ENCODE assay signal across 15 cellular contexts in genomic region chr11:45860348-45860747, GRCh38. TPM values are rescaled to one million over a fixed set of nuclear protein-coding genes. Genes with fewer than 3 reads are reported as not detected.
DNase-seq lines count a peak whose midpoint lies in the region; ATAC-seq and TF ChIP-seq lines count a peak whose summit lies in the region.
"Had no signal": no experiment of that assay in that cellular context is flagged by ENCODE, and none has a peak within 500 bp of the region (broad histone marks: within the 10 kb centered on the region; RNA-seq: fewer than 3 reads in every experiment).

No MANE protein-coding gene starts in this region.

- H3K4me3 ChIP-seq in Peyer's patch: no peak overlapping the region
- H3K4me3 ChIP-seq in stomach: no peak overlapping the region

- no peaks in the 10 kb centered on the region for H3K27me3 Mint-ChIP-seq in mesothelial cell of epicardium (ENCODE audit: low read depth)
- H3K27me3 Mint-ChIP-seq: activated CD4-positive, alpha-beta T cell treated with anti-CD3 and anti-CD28 coated beads, Interleukin-2, amount 10 ng/mL, durations not matched to agents 7 days and 5 days had no signal

- no peak for TF ChIP-seq EP300 in stomach (IDR thresholded peaks at IDR 0.05)

- intact Hi-C loops in stomach (cut with DNase I; ENCODE audit: low total_unique reads): no loop called here

- H3K27me3 ChIP-seq in Peyer's patch (no peaks in the 10 kb centered on the region), stomach (no peaks in the 10 kb centered on the region)

- no peaks in the 10 kb centered on the region for H3K9me3 ChIP-seq in Peyer's patch
- no peaks in the 10 kb centered on the region for H3K9me3 ChIP-seq in stomach

- H3K36me3 ChIP-seq in Peyer's patch (peaks cover 0 to 65% (median 0%) of the 10 kb centered on the region in 3 donors), stomach (peaks cover 55 to 90% (median 84%) of the 10 kb centered on the region in 4 donors)

- no peaks in the 10 kb centered on the region for H3K9me3 Mint-ChIP-seq in mesothelial cell of epicardium
- H3K9me3 Mint-ChIP-seq: activated CD4-positive, alpha-beta T cell treated with anti-CD3 and anti-CD28 coated beads, Interleukin-2, amount 10 ng/mL, durations not matched to agents 7 days and 5 days; activated T-cell treated with anti-CD3 and anti-CD28 coated beads, Interleukin-2, amount 50 U/mL, for 4 hours; nephron progenitor cell had no signal

- 77 to 92% (median 89%) methylated on average over 5 of the region's 5 CpGs for WGBS in stomach, 5 donors

- TF ChIP-seq POLR2A in Peyer's patch (IDR thresholded peaks at IDR 0.05) (no peak), stomach (IDR thresholded peaks at IDR 0.05) (no peak)

- peaks cover 13% of the 10 kb centered on the region for H3K36me3 Mint-ChIP-seq in mesothelial cell of epicardium

- no peak overlapping the region for H3K4me3 Mint-ChIP-seq in mesothelial cell of epicardium
- H3K4me3 Mint-ChIP-seq: activated CD4-positive, alpha-beta T cell treated with anti-CD3 and anti-CD28 coated beads, Interleukin-2, amount 10 ng/mL, durations not matched to agents 7 days and 5 days; activated T-cell treated with anti-CD3 and anti-CD28 coated beads, Interleukin-2, amount 50 U/mL, for 4 hours; nephron progenitor cell had no signal

- ATAC-seq in GM21447 (IDR thresholded peaks at IDR 0.05; ENCODE audit: unreplicated experiment): no peak
- ATAC-seq: activated T-cell treated with anti-CD3 and anti-CD28 coated beads, Interleukin-2, amount 50 U/mL, for 4 hours had no signal

- DNase-seq in Peyer's patch: no peak
- no peak for DNase-seq in caudate nucleus (lab: John Stamatoyannopoulos, UW)
- DNase-seq in mesothelial cell of epicardium (ENCODE audit: low spot score in 2 of 2, unreplicated experiment in 2 of 2): no peak
- DNase-seq in stomach: no peak
- no peak for DNase-seq in effector CD4-positive, alpha-beta T cell
- DNase-seq in NCI-H2196 (lab: John Stamatoyannopoulos, UW; ENCODE audit: unreplicated experiment): no peak
- no peak for DNase-seq in Ammon's horn (ENCODE audit: low spot score)
- DNase-seq: activated CD4-positive, alpha-beta T cell treated with anti-CD3 and anti-CD28 coated beads, Interleukin-2, amount 10 ng/mL, durations not matched to agents 7 days and 5 days; activated T-cell treated with anti-CD3 and anti-CD28 coated beads, Interleukin-2, amount 50 U/mL, for 4 hours; NCI-H1930; RPMI8226; T-helper 9 cell had no signal

- H3K4me1 ChIP-seq in Peyer's patch (peaks cover 0 to 46% (median 6%) of the 10 kb centered on the region in 4 donors), stomach (peaks cover 39 to 60% (median 50%) of the 10 kb centered on the region in 4 donors)

- TF ChIP-seq CTCF in Peyer's patch (IDR thresholded peaks at IDR 0.05) (no peak), mesothelial cell of epicardium (IDR thresholded peaks at IDR 0.05; ENCODE audit: unreplicated experiment) (no peak), stomach (IDR thresholded peaks at IDR 0.05) (no peak)

- peak overlapping the region; percentile 73 for H3K27ac Mint-ChIP-seq in mesothelial cell of epicardium
- H3K27ac Mint-ChIP-seq: activated CD4-positive, alpha-beta T cell treated with anti-CD3 and anti-CD28 coated beads, Interleukin-2, amount 10 ng/mL, durations not matched to agents 7 days and 5 days had no signal

- H3K27ac ChIP-seq in Peyer's patch (peak overlapping the region in 3 of 4 donors; percentile 47 to 80 (median 76)), caudate nucleus (ENCODE audit: low read depth, low read length) (peak overlapping the region; percentile 68), stomach (peak overlapping the region in 4 of 5 donors; percentile 73 to 95 (median 78))
- H3K27ac ChIP-seq: C4-2B had no signal

- peaks cover 4% of the 10 kb centered on the region for H3K4me1 Mint-ChIP-seq in mesothelial cell of epicardium
- H3K4me1 Mint-ChIP-seq: activated CD4-positive, alpha-beta T cell treated with anti-CD3 and anti-CD28 coated beads, Interleukin-2, amount 10 ng/mL, durations not matched to agents 7 days and 5 days had no signal

RNA-seq across cellular contexts. Expression of gene CRY2, which starts 13.1 kb away (rescaled TPM):
- total RNA-seq in Peyer's patch: 10 to 100 TPM; 37.7 to 67.6 (median 66.0) TPM
- 33.8 to 35.9 TPM (median 34.3 TPM) in 3 replicates for total RNA-seq in mesothelial cell of epicardium
- total RNA-seq in stomach: 10 to 100 TPM; 20.4 to 45.9 (median 38.4) TPM
- 10 to 100 TPM in 1 of 3 donors, 1 to 10 TPM in 2; 8.2 to 13.3 (median 9.8) TPM for polyA plus RNA-seq in stomach

RNA-seq across cellular contexts. Expression of gene MAPK8IP1, which starts 25.1 kb away (rescaled TPM):
- total RNA-seq in Peyer's patch (10 to 100 TPM in 1 of 4 donors, 1 to 10 TPM in 3; 1.1 to 17.3 (median 3.3) TPM), mesothelial cell of epicardium (11.5 to 13.8 TPM (median 12.7 TPM) in 3 replicates), stomach (1 to 10 TPM in 4 of 5 donors, not detected in 1; 2.9 to 8.0 (median 6.2) TPM)
- 1 to 10 TPM; 4.9 to 8.3 (median 7.6) TPM for polyA plus RNA-seq in stomach

RNA-seq across cellular contexts. Expression of gene FREY1, which starts 46.7 kb away (rescaled TPM):
- total RNA-seq in Peyer's patch (1 to 10 TPM in 1 of 4 donors, not detected in 3; 4.9 TPM), mesothelial cell of epicardium (2.3 to 3.9 TPM (median 3.4 TPM) in 3 replicates), stomach (1 to 10 TPM in 2 of 5 donors, not detected in 3; 6.7 to 9.9 TPM)
- under 1 TPM in 2 of 3 donors, not detected in 1; 0.33 to 0.50 TPM for polyA plus RNA-seq in stomach

RNA-seq across cellular contexts. Expression of gene SLC35C1, which starts 55.4 kb away (rescaled TPM):
- total RNA-seq in Peyer's patch (10 to 100 TPM; 24.8 to 68.8 (median 62.0) TPM), mesothelial cell of epicardium (13.2 to 14.6 TPM (median 14.5 TPM) in 3 replicates), stomach (10 to 100 TPM in 2 of 5 donors, 1 to 10 TPM in 3; 7.6 to 21.4 (median 9.9) TPM)
- 10 to 100 TPM in 1 of 3 donors, 1 to 10 TPM in 2; 8.4 to 12.7 (median 9.0) TPM for polyA plus RNA-seq in stomach

RNA-seq across cellular contexts. Expression of gene PEX16, which starts 57.3 kb away (rescaled TPM):
- total RNA-seq in Peyer's patch (10 to 100 TPM; 46.2 to 66.8 (median 63.0) TPM), mesothelial cell of epicardium (19.8 to 23.1 TPM (median 20.7 TPM) in 3 replicates), stomach (10 to 100 TPM in 4 of 5 donors, 1 to 10 TPM in 1; 9.9 to 72.7 (median 41.9) TPM)
- polyA plus RNA-seq in stomach: 10 to 100 TPM; 35.5 to 44.2 (median 38.5) TPM
